9 cellular contexts compared by ENCODE assay signal in the genomic region with DNA sequence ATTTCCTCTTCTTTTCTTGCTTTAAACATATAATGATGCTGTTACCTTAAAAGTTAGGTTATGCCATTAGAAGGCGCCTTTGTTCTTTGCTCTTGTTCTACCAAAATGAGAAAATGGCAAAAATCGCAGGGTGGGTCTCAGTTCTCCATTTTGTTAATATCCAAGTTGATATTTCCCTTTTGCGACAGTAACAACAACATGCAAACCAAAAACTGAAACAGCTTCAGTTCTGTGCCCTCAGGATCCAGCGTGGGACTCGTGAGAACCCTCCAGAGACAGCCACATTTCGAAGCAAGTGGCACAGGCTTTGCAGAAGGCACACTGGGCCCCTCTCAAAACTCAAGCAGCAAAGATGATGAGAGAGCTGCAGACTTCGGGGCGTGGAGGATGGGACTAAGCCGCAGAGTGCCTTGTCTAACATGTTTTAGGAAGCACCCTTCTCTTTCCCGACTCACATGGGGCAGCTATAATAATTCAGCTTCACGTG. TPM values are rescaled to one million over a fixed set of nuclear protein-coding genes. Genes with fewer than 3 reads are reported as not detected.
A peak's percentile ranks its signal among the peaks of the same experiment; 100 is the strongest.
DNase-seq lines count a peak whose midpoint lies in the region; ATAC-seq and TF ChIP-seq lines count a peak whose summit lies in the region.
"Had no signal": no experiment of that assay in that cellular context is flagged by ENCODE, and none has a peak within 500 bp of the region (broad histone marks: within the 10 kb centered on the region; RNA-seq: fewer than 3 reads in every experiment).

No MANE protein-coding gene starts in this region.

- H3K27me3 Mint-ChIP-seq in CD8-positive, alpha-beta memory T cell, result peaks cover 0 to 1% of the 10 kb centered on the region in 2 donors
- H3K27me3 Mint-ChIP-seq: activated B cell treated with CpG ODN at 0.5 μM for 24 hours had no signal

- H3K27ac ChIP-seq in CD8-positive, alpha-beta memory T cell (ENCODE audit: low read depth, low read length), result peak overlapping the region; percentile 52
- H3K27ac ChIP-seq in KOPT-K1 (ENCODE audit: low read depth, low read length, poor library complexity, severe bottlenecking) (peak overlapping the region; percentile 94), adrenal gland (peak overlapping the region in 3 of 5 donors; percentile 28 to 84 (median 67)), neutrophil (peak overlapping the region; percentile 97), body of pancreas (peak overlapping the region in 2 of 4 donors; percentile 43 to 68), brain microvascular endothelial cell (no peak overlapping the region)

- TF ChIP-seq POLR2A in adrenal gland (IDR thresholded peaks at IDR 0.05) (no peak), body of pancreas (IDR thresholded peaks at IDR 0.05) (no peak)

- ATAC-seq in body of pancreas, result no peak

- DNase-seq in CD8-positive, alpha-beta memory T cell, result peak in 2 of 5 donors; percentile 5 to 57
- DNase-seq in adrenal gland, result no peak
- no peak for DNase-seq in body of pancreas
- DNase-seq in SW 1271 (lab: John Stamatoyannopoulos, UW), result no peak
- no peak for DNase-seq in brain microvascular endothelial cell
- DNase-seq in NCI-H1048 (lab: John Stamatoyannopoulos, UW), result no peak

- H3K4me1 Mint-ChIP-seq in CD8-positive, alpha-beta memory T cell, result peaks cover 3 to 39% (median 10%) of the 10 kb centered on the region in 3 donors

- POLR2A ChIA-PET in CD8-positive, alpha-beta memory T cell (lab: Charles Lee), result interaction anchor here (0.7 to 5.9 kb wide), 11 partner anchors 17 to 694 kb away, joined by 3 to 67 read pairs (median 8); a partner anchor contains a TSS

- no peak overlapping the region for H3K27ac Mint-ChIP-seq in CD8-positive, alpha-beta memory T cell
- H3K27ac Mint-ChIP-seq: activated B cell treated with CpG ODN at 0.5 μM for 24 hours had no signal

- CTCF ChIA-PET in CD8-positive, alpha-beta memory T cell (lab: Charles Lee), result interaction anchor here (0.9 to 6.1 kb wide), 12 partner anchors 8 to 104 kb away, joined by 3 to 93 read pairs (median 8); a partner anchor contains a TSS

- H3K9me3 ChIP-seq in CD8-positive, alpha-beta memory T cell (ENCODE audit: low read length), result no peaks in the 10 kb centered on the region
- H3K9me3 ChIP-seq in KOPT-K1 (ENCODE audit: insufficient read depth, low read length, poor library complexity, severe bottlenecking), result no peaks in the 10 kb centered on the region
- H3K9me3 ChIP-seq in adrenal gland (replicated peaks in 1 of 3), result no peaks in the 10 kb centered on the region
- no peaks in the 10 kb centered on the region for H3K9me3 ChIP-seq in neutrophil
- H3K9me3 ChIP-seq in body of pancreas, result no peaks in the 10 kb centered on the region

- no peaks in the 10 kb centered on the region for H3K36me3 ChIP-seq in CD8-positive, alpha-beta memory T cell (ENCODE audit: insufficient read depth, low read length)
- no peaks in the 10 kb centered on the region for H3K36me3 ChIP-seq in KOPT-K1 (ENCODE audit: insufficient read depth, low read length)
- H3K36me3 ChIP-seq in adrenal gland (replicated peaks in 1 of 2), result no peaks in the 10 kb centered on the region
- no peaks in the 10 kb centered on the region for H3K36me3 ChIP-seq in neutrophil
- H3K36me3 ChIP-seq in body of pancreas (replicated peaks in 1 of 2; ENCODE audit: insufficient read depth in 1 of 2, low read depth in 2 of 2), result no peaks in the 10 kb centered on the region
- H3K36me3 ChIP-seq in brain microvascular endothelial cell (replicated peaks), result no peaks in the 10 kb centered on the region

- H3K4me3 Mint-ChIP-seq in CD8-positive, alpha-beta memory T cell, result peak overlapping the region in 1 of 7 donors; percentile 84
- H3K4me3 Mint-ChIP-seq: activated B cell treated with CpG ODN at 0.5 μM for 24 hours had no signal

- no peaks in the 10 kb centered on the region for H3K27me3 ChIP-seq in CD8-positive, alpha-beta memory T cell (ENCODE audit: insufficient read depth, low read length, poor library complexity, severe bottlenecking)
- H3K27me3 ChIP-seq in adrenal gland (no peaks in the 10 kb centered on the region), neutrophil (no peaks in the 10 kb centered on the region), body of pancreas (no peaks in the 10 kb centered on the region), brain microvascular endothelial cell (replicated peaks) (no peaks in the 10 kb centered on the region)

- WGBS in adrenal gland, 4 donors, result 60 to 66% (median 64%) methylated on average over 11 of the region's 11 CpGs
- 47 to 54% methylated on average over 11 of the region's 11 CpGs for WGBS in body of pancreas, 2 donors

- in situ Hi-C loops in brain microvascular endothelial cell (cut with HindIII; ENCODE audit: low pct_ligation_motif_present, low sequenced_read_pairs), result no loop called here

- H3K9me3 Mint-ChIP-seq in CD8-positive, alpha-beta memory T cell, result peaks cover 0 to 2% (median 0%) of the 10 kb centered on the region in 5 donors
- H3K9me3 Mint-ChIP-seq: activated B cell treated with CpG ODN at 0.5 μM for 24 hours had no signal

- intact Hi-C loops in adrenal gland (cut with DNase I), result no loop called here
- intact Hi-C loops in body of pancreas (cut with DNase I), result no loop called here

- H3K4me3 ChIP-seq in CD8-positive, alpha-beta memory T cell (ENCODE audit: low read length), result peak overlapping the region; percentile 10
- H3K4me3 ChIP-seq in adrenal gland (peak overlapping the region in 1 of 4 donors; percentile 9), neutrophil (ENCODE audit: low read depth in 1 of 2, low read length in 1 of 2) (peak overlapping the region; percentile 28 to 57), body of pancreas (no peak overlapping the region), brain microvascular endothelial cell (ENCODE audit: low read depth, low read length) (no peak overlapping the region)

- no peaks in the 10 kb centered on the region for H3K36me3 Mint-ChIP-seq in CD8-positive, alpha-beta memory T cell

- TF ChIP-seq CTCF in adrenal gland (IDR thresholded peaks at IDR 0.05) (no peak), neutrophil (IDR thresholded peaks at IDR 0.05) (no peak), body of pancreas (IDR thresholded peaks at IDR 0.05) (no peak), brain microvascular endothelial cell (IDR thresholded peaks at IDR 0.05; ENCODE audit: low read depth, low read length, missing control alignments) (no peak)

- H3K4me1 ChIP-seq in CD8-positive, alpha-beta memory T cell (ENCODE audit: insufficient read depth, low read length), result peaks cover 87% of the 10 kb centered on the region
- H3K4me1 ChIP-seq in adrenal gland (replicated peaks in 1 of 2), result no peaks in the 10 kb centered on the region
- H3K4me1 ChIP-seq in neutrophil (ENCODE audit: control insufficient read depth in 1 of 2, insufficient read depth in 1 of 2, low read depth in 1 of 2, low read length in 1 of 2), result peaks cover 74 to 94% of the 10 kb centered on the region in 2 experiments
- H3K4me1 ChIP-seq in body of pancreas, result no peaks in the 10 kb centered on the region

RNA-seq across cellular contexts. Expression of a gene that starts 33.0 kb away (rescaled TPM):
- 100 to 1,000 TPM; 219 to 224 TPM for total RNA-seq in CD8-positive, alpha-beta memory T cell
- 288 TPM for polyA plus RNA-seq in CD8-positive, alpha-beta memory T cell
- total RNA-seq in adrenal gland (10 to 100 TPM in 7 of 8 donors, 1 to 10 TPM in 1; 5.2 to 53.7 (median 23.0) TPM), body of pancreas (1 to 10 TPM; 1.6 to 2.6 TPM)
- 10 to 100 TPM in 2 of 3 donors, 1 to 10 TPM in 1; 9.3 to 17.1 (median 13.9) TPM for polyA plus RNA-seq in adrenal gland

RNA-seq across cellular contexts. Expression of a gene that starts 58.6 kb away (rescaled TPM):
- total RNA-seq in CD8-positive, alpha-beta memory T cell, result not detected
- not detected for polyA plus RNA-seq in CD8-positive, alpha-beta memory T cell
- total RNA-seq in adrenal gland (1 to 10 TPM in 3 of 8 donors, under 1 TPM in 5; 0.12 to 1.2 (median 0.68) TPM), body of pancreas (under 1 TPM in 1 of 2 donors, not detected in 1; 0.99 TPM)
- 1 to 10 TPM in 2 of 3 donors, under 1 TPM in 1; 0.99 to 3.2 (median 1.6) TPM for polyA plus RNA-seq in adrenal gland
- total RNA-seq: activated B cell treated with CpG ODN at 0.5 μM for 24 hours had no signal

Comparison
In these comparisons a context has a peak if more than half of its experiments do, and no peak if none do; other contexts are left out.
1. H3K4me3 ChIP-seq: peak in CD8-positive, alpha-beta memory T cell (single experiment) and neutrophil (2 of 2); none in body of pancreas (0 of 2) and brain microvascular endothelial cell (single experiment).
2. RNA of a gene that starts 33.0 kb away (total RNA-seq): 219 to 224 TPM in CD8-positive, alpha-beta memory T cell; 5.2 to 53.7 TPM in adrenal gland and 1.6 to 2.6 TPM in body of pancreas; every median in the first group is over 4 times any median in the second.